ENCODE assay signal across 1 cellular context in the genomic region with DNA sequence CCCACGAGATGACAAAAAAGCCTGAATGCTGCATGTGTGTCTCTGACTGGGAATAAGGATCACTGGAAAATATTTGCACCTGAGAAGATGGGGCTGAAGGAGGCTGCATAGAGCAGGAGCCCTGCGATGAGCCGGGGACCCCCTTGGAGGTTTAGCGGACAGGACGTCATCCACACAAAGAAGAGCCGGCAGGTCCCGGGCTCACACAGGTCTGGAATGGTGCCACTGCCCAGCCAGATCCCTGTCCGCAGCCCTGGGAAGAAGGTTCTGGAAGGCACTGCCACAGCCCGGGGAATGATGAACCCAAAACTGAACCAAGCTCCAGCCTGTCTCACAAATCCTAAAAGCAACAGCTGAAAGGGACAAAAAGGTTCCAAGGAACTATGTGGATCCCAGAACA.
TF ChIP-seq lines count a peak whose summit lies in the region.

No MANE protein-coding gene starts in this region.

TF ChIP-seq in WTC11, 78 proteins besides CTCF, POLR2A, EP300 and RAD21 (continued from another document):
- TF ChIP-seq ZNF281 (CRISPR knock-in tag; IDR thresholded peaks at IDR 0.05) (no peak), HMGA2 (CRISPR knock-in tag; IDR thresholded peaks at IDR 0.05) (no peak), TP53 (CRISPR knock-in tag; IDR thresholded peaks at IDR 0.05) (no peak)
